In genomic region chr19:12035220-12036172, GRCh38 we compare ENCODE assay signal across 1 cellular context.
TF ChIP-seq lines count a peak whose summit lies in the region.

TSS of gene ZNF433 (minus strand) at chr19:12035679. CDS start at chr19:12035539, 140 bp downstream.

TF ChIP-seq in K562, 482 proteins besides CTCF, POLR2A, EP300 and RAD21 (continued from another document):
- TF ChIP-seq ZNF584 (CRISPR knock-in tag; IDR thresholded peaks at IDR 0.05; ENCODE audit: low read depth) (no peak), NFYB (IDR thresholded peaks at IDR 0.05; ENCODE audit: extremely low read depth, insufficient read length) (peak; percentile 78), MYNN (IDR thresholded peaks at IDR 0.05) (no peak), MYNN (CRISPR knock-in tag; IDR thresholded peaks at IDR 0.05) (no peak), NRF1 (conservative IDR thresholded peaks at IDR 0.05 in 1 of 2, IDR thresholded peaks at IDR 0.05 in 1 of 2) (0 out of 4 replicates have a peak, but pooled peaks of 1 of the 2 experiments have one; percentile 6), TRIM28 (IDR thresholded peaks at IDR 0.05) (no peak), POLR2AphosphoS2 (IDR thresholded peaks at IDR 0.05; ENCODE audit: low read length) (no peak), HDAC8 (tag; IDR thresholded peaks at IDR 0.05) (no peak), CHAMP1 (IDR thresholded peaks at IDR 0.05) (no peak), NFIX (CRISPR knock-in tag; IDR thresholded peaks at IDR 0.05; ENCODE audit: low read depth) (no peak), VEZF1 (CRISPR knock-in tag; IDR thresholded peaks at IDR 0.05) (peak; percentile 24), RBM39 (optimal IDR thresholded peaks at IDR 0.05; ENCODE audit: low read depth, low read length) (no peak), FOXK1 (CRISPR knock-in tag; IDR thresholded peaks at IDR 0.05; ENCODE audit: borderline replicate concordance) (no peak), PHTF2 (CRISPR knock-in tag; IDR thresholded peaks at IDR 0.05) (no peak), CHD7 (IDR thresholded peaks at IDR 0.05; ENCODE audit: low read depth, low read length) (no peak), PPARD (CRISPR knock-in tag; IDR thresholded peaks at IDR 0.05) (no peak), TARDBP (IDR thresholded peaks at IDR 0.05) (no peak), PCBP1 (IDR thresholded peaks at IDR 0.05; ENCODE audit: low read depth, low read length, poor library complexity, severe bottlenecking) (no peak), CREBBP (IDR thresholded peaks at IDR 0.05; ENCODE audit: low read depth, low read length) (no peak), KLF16 (IDR thresholded peaks at IDR 0.05) (peak; percentile 80)
- TF ChIP-seq, protein P1, sequence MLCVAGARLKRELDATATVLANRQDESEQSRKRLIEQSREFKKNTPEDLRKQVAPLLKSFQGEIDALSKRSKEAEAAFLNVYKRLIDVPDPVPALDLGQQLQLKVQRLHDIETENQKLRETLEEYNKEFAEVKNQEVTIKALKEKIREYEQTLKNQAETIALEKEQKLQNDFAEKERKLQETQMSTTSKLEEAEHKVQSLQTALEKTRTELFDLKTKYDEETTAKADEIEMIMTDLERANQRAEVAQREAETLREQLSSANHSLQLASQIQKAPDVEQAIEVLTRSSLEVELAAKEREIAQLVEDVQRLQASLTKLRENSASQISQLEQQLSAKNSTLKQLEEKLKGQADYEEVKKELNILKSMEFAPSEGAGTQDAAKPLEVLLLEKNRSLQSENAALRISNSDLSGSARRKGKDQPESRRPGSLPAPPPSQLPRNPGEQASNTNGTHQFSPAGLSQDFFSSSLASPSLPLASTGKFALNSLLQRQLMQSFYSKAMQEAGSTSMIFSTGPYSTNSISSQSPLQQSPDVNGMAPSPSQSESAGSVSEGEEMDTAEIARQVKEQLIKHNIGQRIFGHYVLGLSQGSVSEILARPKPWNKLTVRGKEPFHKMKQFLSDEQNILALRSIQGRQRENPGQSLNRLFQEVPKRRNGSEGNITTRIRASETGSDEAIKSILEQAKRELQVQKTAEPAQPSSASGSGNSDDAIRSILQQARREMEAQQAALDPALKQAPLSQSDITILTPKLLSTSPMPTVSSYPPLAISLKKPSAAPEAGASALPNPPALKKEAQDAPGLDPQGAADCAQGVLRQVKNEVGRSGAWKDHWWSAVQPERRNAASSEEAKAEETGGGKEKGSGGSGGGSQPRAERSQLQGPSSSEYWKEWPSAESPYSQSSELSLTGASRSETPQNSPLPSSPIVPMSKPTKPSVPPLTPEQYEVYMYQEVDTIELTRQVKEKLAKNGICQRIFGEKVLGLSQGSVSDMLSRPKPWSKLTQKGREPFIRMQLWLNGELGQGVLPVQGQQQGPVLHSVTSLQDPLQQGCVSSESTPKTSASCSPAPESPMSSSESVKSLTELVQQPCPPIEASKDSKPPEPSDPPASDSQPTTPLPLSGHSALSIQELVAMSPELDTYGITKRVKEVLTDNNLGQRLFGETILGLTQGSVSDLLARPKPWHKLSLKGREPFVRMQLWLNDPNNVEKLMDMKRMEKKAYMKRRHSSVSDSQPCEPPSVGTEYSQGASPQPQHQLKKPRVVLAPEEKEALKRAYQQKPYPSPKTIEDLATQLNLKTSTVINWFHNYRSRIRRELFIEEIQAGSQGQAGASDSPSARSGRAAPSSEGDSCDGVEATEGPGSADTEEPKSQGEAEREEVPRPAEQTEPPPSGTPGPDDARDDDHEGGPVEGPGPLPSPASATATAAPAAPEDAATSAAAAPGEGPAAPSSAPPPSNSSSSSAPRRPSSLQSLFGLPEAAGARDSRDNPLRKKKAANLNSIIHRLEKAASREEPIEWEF (CRISPR knock-in tag; IDR thresholded peaks at IDR 0.05), result no peak
- TF ChIP-seq, protein P2, sequence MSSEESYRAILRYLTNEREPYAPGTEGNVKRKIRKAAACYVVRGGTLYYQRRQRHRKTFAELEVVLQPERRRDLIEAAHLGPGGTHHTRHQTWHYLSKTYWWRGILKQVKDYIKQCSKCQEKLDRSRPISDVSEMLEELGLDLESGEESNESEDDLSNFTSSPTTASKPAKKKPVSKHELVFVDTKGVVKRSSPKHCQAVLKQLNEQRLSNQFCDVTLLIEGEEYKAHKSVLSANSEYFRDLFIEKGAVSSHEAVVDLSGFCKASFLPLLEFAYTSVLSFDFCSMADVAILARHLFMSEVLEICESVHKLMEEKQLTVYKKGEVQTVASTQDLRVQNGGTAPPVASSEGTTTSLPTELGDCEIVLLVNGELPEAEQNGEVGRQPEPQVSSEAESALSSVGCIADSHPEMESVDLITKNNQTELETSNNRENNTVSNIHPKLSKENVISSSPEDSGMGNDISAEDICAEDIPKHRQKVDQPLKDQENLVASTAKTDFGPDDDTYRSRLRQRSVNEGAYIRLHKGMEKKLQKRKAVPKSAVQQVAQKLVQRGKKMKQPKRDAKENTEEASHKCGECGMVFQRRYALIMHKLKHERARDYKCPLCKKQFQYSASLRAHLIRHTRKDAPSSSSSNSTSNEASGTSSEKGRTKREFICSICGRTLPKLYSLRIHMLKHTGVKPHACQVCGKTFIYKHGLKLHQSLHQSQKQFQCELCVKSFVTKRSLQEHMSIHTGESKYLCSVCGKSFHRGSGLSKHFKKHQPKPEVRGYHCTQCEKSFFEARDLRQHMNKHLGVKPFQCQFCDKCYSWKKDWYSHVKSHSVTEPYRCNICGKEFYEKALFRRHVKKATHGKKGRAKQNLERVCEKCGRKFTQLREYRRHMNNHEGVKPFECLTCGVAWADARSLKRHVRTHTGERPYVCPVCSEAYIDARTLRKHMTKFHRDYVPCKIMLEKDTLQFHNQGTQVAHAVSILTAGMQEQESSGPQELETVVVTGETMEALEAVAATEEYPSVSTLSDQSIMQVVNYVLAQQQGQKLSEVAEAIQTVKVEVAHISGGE (CRISPR knock-in tag; IDR thresholded peaks at IDR 0.05), result peak in 1 of 3 experiments; percentile 79; a peak in 2 of 6 replicates
